ENCODE assay signal across 12 cellular contexts in genomic region chr7:149423441-149423970, GRCh38. TPM values are rescaled to one million over a fixed set of nuclear protein-coding genes. Genes with fewer than 3 reads are reported as not detected.
DNase-seq lines count a peak whose midpoint lies in the region; ATAC-seq and TF ChIP-seq lines count a peak whose summit lies in the region.
"Had no signal": no experiment of that assay in that cellular context is flagged by ENCODE, and none has a peak within 500 bp of the region (broad histone marks: within the 10 kb centered on the region; RNA-seq: fewer than 3 reads in every experiment).

No MANE protein-coding gene starts in this region.

- peak overlapping the region in 9 of 12 donors; percentile 23 to 65 (median 54) for H3K4me3 ChIP-seq in heart left ventricle
- peak overlapping the region; percentile 41 for H3K4me3 ChIP-seq in mucosa of stomach (ENCODE audit: low read length)
- no peak overlapping the region for H3K4me3 ChIP-seq in thyroid gland (replicated peaks in 1 of 3)
- H3K4me3 ChIP-seq: SK-N-MC had no signal

- no peaks in the 10 kb centered on the region for H3K9me3 Mint-ChIP-seq in central memory CD8-positive, alpha-beta T cell

- H3K27ac ChIP-seq in heart left ventricle (peak overlapping the region in 2 of 12 donors; percentile 3 to 12), thyroid gland (peak overlapping the region in 2 of 3 donors; percentile 1 to 22)
- H3K27ac ChIP-seq: BLaER1, KMS-11, SK-N-MC had no signal

- H3K36me3 ChIP-seq in heart left ventricle = no peaks in the 10 kb centered on the region
- no peaks in the 10 kb centered on the region for H3K36me3 ChIP-seq in mucosa of stomach (ENCODE audit: control insufficient read depth, insufficient read depth, low read length)
- H3K36me3 ChIP-seq in thyroid gland = no peaks in the 10 kb centered on the region
- H3K36me3 ChIP-seq: neutrophil had no signal

- no peak overlapping the region for H3K27ac Mint-ChIP-seq in central memory CD8-positive, alpha-beta T cell (ENCODE audit: low read depth)

- H3K36me3 Mint-ChIP-seq in central memory CD8-positive, alpha-beta T cell (ENCODE audit: insufficient read depth) = peaks cover 3% of the 10 kb centered on the region

- 37 to 51% (median 42%) methylated on average over 23 of the region's 23 CpGs for WGBS in heart left ventricle, 4 donors
- 20 to 29% methylated on average over 13 to 23 of the region's 23 CpGs for WGBS in thyroid gland, 2 donors

- no peak for ATAC-seq in heart left ventricle
- no peak for ATAC-seq in Right ventricle myocardium superior (ENCODE audit: poor library complexity)
- ATAC-seq in central memory CD8-positive, alpha-beta T cell (replicated peaks; ENCODE audit: extremely low read depth, poor library complexity, severe bottlenecking) = no peak
- no peak for ATAC-seq in GM19452 (IDR thresholded peaks at IDR 0.05; ENCODE audit: unreplicated experiment)

- H3K27me3 ChIP-seq in heart left ventricle = no peaks in the 10 kb centered on the region
- no peaks in the 10 kb centered on the region for H3K27me3 ChIP-seq in mucosa of stomach (ENCODE audit: control insufficient read depth, insufficient read depth, low read length)
- no peaks in the 10 kb centered on the region for H3K27me3 ChIP-seq in thyroid gland

- H3K4me1 Mint-ChIP-seq in central memory CD8-positive, alpha-beta T cell = no peaks in the 10 kb centered on the region

- peak overlapping the region; percentile 64 for H3K9ac ChIP-seq in mucosa of stomach (ENCODE audit: low read length)
- H3K9ac ChIP-seq: KMS-11 had no signal

- H3K27me3 Mint-ChIP-seq in central memory CD8-positive, alpha-beta T cell = no peaks in the 10 kb centered on the region

- intact Hi-C loops in heart left ventricle (cut with DNase I) = loop anchor here in 4 of 10 donors (2.0 to 10.0 kb wide), 4 partner anchors 74 to 161 kb away; partner anchors contain the start of genes ZNF746 (in 2 of the 4) and ZNF783 (in 2 of the 4)
- intact Hi-C loops in Right ventricle myocardium superior (cut with DNase I) = no loop called here
- intact Hi-C loops in thyroid gland (cut with DNase I) = no loop called here

- H3K9me3 ChIP-seq in heart left ventricle (no peaks in the 10 kb centered on the region), mucosa of stomach (ENCODE audit: control insufficient read depth, low read length) (no peaks in the 10 kb centered on the region), thyroid gland (no peaks in the 10 kb centered on the region)
- H3K9me3 ChIP-seq: BLaER1, neutrophil had no signal

- TF ChIP-seq POLR2A in heart left ventricle (IDR thresholded peaks at IDR 0.05) (no peak), thyroid gland (IDR thresholded peaks at IDR 0.05) (no peak)

- H3K4me3 Mint-ChIP-seq in central memory CD8-positive, alpha-beta T cell = peak overlapping the region; percentile 25

- no peak for TF ChIP-seq CTCF in heart left ventricle (IDR thresholded peaks at IDR 0.05)
- no peak for TF ChIP-seq CTCF in thyroid gland (IDR thresholded peaks at IDR 0.05)

- DNase-seq in heart left ventricle = no peak
- no peak for DNase-seq in Right ventricle myocardium superior
- DNase-seq in central memory CD8-positive, alpha-beta T cell (ENCODE audit: low spot score in 2 of 2) = no peak
- DNase-seq in thyroid gland = peak; percentile 34 to 38
- DNase-seq in CD1c-positive myeloid dendritic cell (ENCODE audit: extremely low spot score) = no peak
- no peak for DNase-seq in central memory CD4-positive, alpha-beta T cell

- H3K4me1 ChIP-seq in heart left ventricle (peaks cover 0 to 18% (median 7%) of the 10 kb centered on the region in 12 donors), mucosa of stomach (ENCODE audit: control insufficient read depth, insufficient read depth, low read length) (peaks cover 5% of the 10 kb centered on the region), thyroid gland (peaks cover 9 to 11% of the 10 kb centered on the region in 2 donors)

RNA-seq across cellular contexts. Expression of gene ZNF777, which starts 37.4 kb away (rescaled TPM):
- total RNA-seq in heart left ventricle = 10 to 100 TPM in 1 of 9 donors, 1 to 10 TPM in 8; 6.5 to 10.7 (median 8.3) TPM
- polyA plus RNA-seq in heart left ventricle = 1 to 10 TPM; 7.1 TPM
- total RNA-seq in Right ventricle myocardium superior = 6.6 TPM
- 10 to 100 TPM in 3 of 4 donors, 1 to 10 TPM in 1; 9.0 to 14.9 (median 12.1) TPM for total RNA-seq in thyroid gland

Comparison
In these comparisons a context has a peak if more than half of its experiments do, and no peak if none do; other contexts are left out.
1. DNase-seq: peak in thyroid gland (2 of 2); none in heart left ventricle (0 of 5), Right ventricle myocardium superior (single experiment), central memory CD8-positive, alpha-beta T cell (0 of 2), CD1c-positive myeloid dendritic cell (single experiment) and central memory CD4-positive, alpha-beta T cell (single experiment).
2. H3K4me3 ChIP-seq: peak in heart left ventricle (9 of 12) and mucosa of stomach (single experiment); none in thyroid gland (0 of 3).